In the genomic region with DNA sequence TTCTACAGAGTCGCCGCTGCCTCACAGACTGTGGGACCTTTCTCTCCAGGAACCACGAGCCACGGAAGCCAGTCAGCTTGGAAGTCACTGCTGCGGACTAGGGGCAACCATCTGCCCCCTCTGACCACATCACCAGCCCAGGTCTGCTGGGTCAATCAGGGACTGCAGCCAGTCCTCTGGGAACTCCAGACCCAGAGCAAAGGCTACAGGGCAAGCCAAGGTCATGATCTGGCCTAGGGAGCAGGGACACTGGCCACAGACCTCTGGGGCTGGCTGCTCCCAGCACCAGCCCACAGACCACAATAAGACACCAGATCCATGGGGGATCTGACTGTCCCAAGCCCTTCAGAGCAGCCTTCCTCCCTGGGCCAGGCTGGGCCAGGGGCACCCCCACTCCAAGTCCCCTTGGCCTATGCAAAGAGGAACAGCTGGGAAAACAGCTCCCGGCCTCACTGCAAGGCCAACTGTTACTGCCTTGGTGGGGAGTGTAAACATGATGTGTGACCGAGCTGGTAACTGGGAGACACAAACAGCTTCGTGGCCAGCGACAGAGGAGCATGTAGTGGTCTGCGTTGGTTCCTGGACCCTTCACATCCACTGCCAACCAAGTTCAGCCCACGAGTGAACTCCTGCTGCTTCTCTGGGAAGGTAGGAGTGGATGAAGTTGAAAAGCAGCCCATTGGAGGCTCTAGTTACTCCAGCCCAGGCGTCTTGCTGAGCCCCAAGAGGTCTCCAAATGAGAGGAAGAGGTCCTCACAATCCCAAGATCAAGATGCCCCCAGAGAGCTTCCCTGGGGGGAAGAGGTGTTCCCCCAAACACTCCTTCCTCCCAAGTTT, we compare ENCODE assay signal across 8 cellular contexts.
DNase-seq lines count a peak whose midpoint lies in the region; ATAC-seq and TF ChIP-seq lines count a peak whose summit lies in the region.

No MANE protein-coding gene starts in this region.

- H3K9me3 Mint-ChIP-seq in central memory CD8-positive, alpha-beta T cell, result no peaks in the 10 kb centered on the region

- H3K4me3 ChIP-seq in AG09309 (ENCODE audit: control insufficient read depth, low read depth, low read length) (peak overlapping the region; percentile 63), HUES48 (ENCODE audit: low read depth, low read length) (peak overlapping the region; percentile 82), muscle layer of colon (ENCODE audit: low read depth in 1 of 2, low read length in 2 of 2) (peak overlapping the region; percentile 82 to 87)

- H3K4me3 Mint-ChIP-seq in central memory CD8-positive, alpha-beta T cell, result peak overlapping the region; percentile 83

- H3K9me3 ChIP-seq in HUES48 (ENCODE audit: control insufficient read depth, insufficient read depth, low read length) (no peaks in the 10 kb centered on the region), muscle layer of colon (ENCODE audit: low read length) (no peaks in the 10 kb centered on the region)

- H3K4me1 ChIP-seq in HUES48 (ENCODE audit: control insufficient read depth, insufficient read depth, low read length) (peaks cover 12% of the 10 kb centered on the region), muscle layer of colon (ENCODE audit: insufficient read depth, low read length) (peaks cover 56% of the 10 kb centered on the region)

- DNase-seq in AG09309 (ENCODE audit: low read depth), result no peak
- no peak for DNase-seq in central memory CD8-positive, alpha-beta T cell (ENCODE audit: low spot score in 2 of 2)
- DNase-seq in COR-L47 (lab: John Stamatoyannopoulos, UW), result no peak
- no peak for DNase-seq in NCI-H1930 (lab: John Stamatoyannopoulos, UW)
- DNase-seq in Ammon's horn (ENCODE audit: low spot score), result no peak

- peaks cover 52% of the 10 kb centered on the region for H3K4me1 Mint-ChIP-seq in central memory CD8-positive, alpha-beta T cell

- peak overlapping the region; percentile 72 for H3K9ac ChIP-seq in HUES48 (ENCODE audit: low read depth, low read length)
- H3K9ac ChIP-seq in muscle layer of colon (ENCODE audit: low read length), result peak overlapping the region; percentile 74

- H3K27me3 ChIP-seq in HUES48 (ENCODE audit: control insufficient read depth, insufficient read depth, low read length), result no peaks in the 10 kb centered on the region
- no peaks in the 10 kb centered on the region for H3K27me3 ChIP-seq in muscle layer of colon (ENCODE audit: control insufficient read depth in 1 of 2, insufficient read depth in 2 of 2, low read length in 2 of 2)

- H3K36me3 ChIP-seq in HUES48 (ENCODE audit: control insufficient read depth, insufficient read depth, low read length), result peaks cover 9% of the 10 kb centered on the region; the same call in 1 of the 2 replicates
- peaks cover 9% of the 10 kb centered on the region for H3K36me3 ChIP-seq in muscle layer of colon (ENCODE audit: insufficient read depth, low read length)

- no peak for TF ChIP-seq CTCF in AG09309 (IDR thresholded peaks at IDR 0.05; ENCODE audit: control insufficient read depth, insufficient read depth, low read depth, low read length, missing control alignments)

- peaks cover 13% of the 10 kb centered on the region for H3K36me3 Mint-ChIP-seq in central memory CD8-positive, alpha-beta T cell (ENCODE audit: insufficient read depth)

- ATAC-seq in central memory CD8-positive, alpha-beta T cell (replicated peaks; ENCODE audit: extremely low read depth, poor library complexity, severe bottlenecking), result no peak
- ATAC-seq in HG03469 (IDR thresholded peaks at IDR 0.05; ENCODE audit: unreplicated experiment), result no peak

- peak overlapping the region; percentile 91 for H3K27ac Mint-ChIP-seq in central memory CD8-positive, alpha-beta T cell (ENCODE audit: low read depth)

- H3K27me3 Mint-ChIP-seq in central memory CD8-positive, alpha-beta T cell, result no peaks in the 10 kb centered on the region

- H3K27ac ChIP-seq in HUES48 (ENCODE audit: low read depth, low read length), result peak overlapping the region; percentile 99
- peak overlapping the region; percentile 84 for H3K27ac ChIP-seq in muscle layer of colon (ENCODE audit: low read depth, low read length)
